ENCODE assay signal across 8 cellular contexts in the genomic region with DNA sequence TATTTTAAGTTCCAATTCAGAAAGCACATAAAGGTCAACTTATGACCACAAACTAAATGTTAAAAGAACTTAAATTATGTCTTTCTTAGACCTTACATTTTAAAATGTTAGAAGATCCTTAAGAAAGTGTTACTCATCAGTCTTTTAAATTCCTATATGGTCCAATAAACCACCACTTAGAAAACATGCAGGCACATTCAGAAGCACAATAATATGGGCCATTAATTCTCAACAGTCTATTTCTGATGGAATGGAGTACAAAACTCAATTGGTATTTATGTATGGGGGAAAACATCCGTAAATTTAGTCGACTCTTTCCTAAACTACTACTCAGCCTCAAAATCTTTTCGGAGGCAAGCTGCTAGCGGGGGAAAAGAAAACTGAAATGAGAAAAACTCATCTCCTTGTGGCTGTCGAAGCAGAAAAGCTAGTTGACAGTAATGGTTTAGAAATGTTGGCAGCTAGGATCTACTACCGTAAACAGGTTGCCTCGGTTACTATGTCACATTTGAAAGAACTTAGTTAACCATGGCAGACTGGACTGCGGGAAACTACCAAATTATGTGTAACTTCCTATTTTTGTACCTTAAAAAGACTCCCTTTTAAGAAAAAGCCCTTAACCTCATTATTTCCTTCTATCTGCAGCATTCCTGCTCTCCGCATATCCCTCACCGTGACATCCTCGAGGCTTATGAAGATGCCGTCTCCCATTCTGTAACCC. TPM values are rescaled to one million over a fixed set of nuclear protein-coding genes. Genes with fewer than 3 reads are reported as not detected.
A peak's percentile ranks its signal among the peaks of the same experiment; 100 is the strongest.
DNase-seq lines count a peak whose midpoint lies in the region; ATAC-seq, FAIRE-seq and TF ChIP-seq lines count a peak whose summit lies in the region.

No MANE protein-coding gene starts in this region.

- peak; percentile 2; the same call in 2 of the 3 replicates for ATAC-seq in GM23338

- no TSS peak for BruUV-seq in endothelial cell of umbilical vein (replicated peaks; lab: Mats Ljungman, UMichigan)

- H2AFZ ChIP-seq in GM23338 (peak overlapping the region; percentile 81; the same call in 1 of the 2 replicates), endothelial cell of umbilical vein (ENCODE audit: low read depth, low read length) (peak overlapping the region; percentile 87)

- no peaks in the 10 kb centered on the region for H3K36me3 Mint-ChIP-seq in GM23338 (ENCODE audit: low read depth)
- peaks cover 4% of the 10 kb centered on the region for H3K36me3 Mint-ChIP-seq in nephron (ENCODE audit: low read depth)

- no peaks in the 10 kb centered on the region for H3K9me1 ChIP-seq in endothelial cell of umbilical vein (replicated peaks; ENCODE audit: control insufficient read depth, extremely low read depth, insufficient read depth, low read length)

- POLR2A ChIA-PET in AG04450 (lab: Yijun Ruan, JAX) (interaction anchor here (0.5 kb wide), 1 partner anchor 1097 kb away, joined by 3 read pairs; no protein-coding TSS in a partner anchor), endothelial cell of umbilical vein (lab: Charles Lee) (no interaction called here)

- no peak for DNase-seq in AG04450 (ENCODE audit: low read depth, low spot score)
- no peak for DNase-seq in GM23338 (ENCODE audit: low spot score)
- peak; percentile 35 for DNase-seq in SKM-1 (lab: John Stamatoyannopoulos, UW; ENCODE audit: unreplicated experiment)
- DNase-seq in endothelial cell of umbilical vein (ENCODE audit: low read depth, low spot score) = no peak
- DNase-seq in NCI-H82 treated with DMSO at 0.1 percent for 48 hours (lab: John Stamatoyannopoulos, UW; ENCODE audit: unreplicated experiment) = no peak
- no peak for DNase-seq in head of caudate nucleus
- DNase-seq in activated CD8-positive, alpha-beta memory T cell treated with anti-CD3 and anti-CD28 coated beads for 24 hours = no peak

- H3K27ac ChIP-seq in AG04450 (ENCODE audit: low read depth, low read length) (peak overlapping the region; percentile 97), GM23338 (ENCODE audit: low read depth) (peak overlapping the region; percentile 91; the same call in 1 of the 2 replicates), endothelial cell of umbilical vein (ENCODE audit: insufficient read depth, low read depth, low read length) (peak overlapping the region; percentile 85)

- peaks cover 11% of the 10 kb centered on the region for H3K4me1 ChIP-seq in GM23338 (ENCODE audit: insufficient read depth)
- H3K4me1 ChIP-seq in endothelial cell of umbilical vein (ENCODE audit: control insufficient read depth, extremely low read depth, insufficient read depth, low read length) = peaks cover 19% of the 10 kb centered on the region

- no peaks in the 10 kb centered on the region for H3K36me3 ChIP-seq in GM23338 (ENCODE audit: insufficient read depth)
- H3K36me3 ChIP-seq in endothelial cell of umbilical vein (ENCODE audit: control insufficient read depth in 2 of 2, extremely low read depth in 1 of 2, insufficient read depth in 2 of 2, low read length in 2 of 2) = no peaks in the 10 kb centered on the region

- H3K4me1 Mint-ChIP-seq in GM23338 (peaks cover 12% of the 10 kb centered on the region), nephron (peaks cover 32% of the 10 kb centered on the region)

- no peaks in the 10 kb centered on the region for H3F3A ChIP-seq in GM23338 (replicated peaks; ENCODE audit: low read depth)

- peak overlapping the region; percentile 94 for H3K27ac Mint-ChIP-seq in GM23338
- peak overlapping the region; percentile 97 to 98 (median 97) for H3K27ac Mint-ChIP-seq in nephron

- H3K27me3 ChIP-seq in AG04450 (ENCODE audit: control insufficient read depth, insufficient read depth, low read length) = no peaks in the 10 kb centered on the region
- peaks cover 5% of the 10 kb centered on the region for H3K27me3 ChIP-seq in GM23338 (ENCODE audit: insufficient read depth)
- H3K27me3 ChIP-seq in endothelial cell of umbilical vein (ENCODE audit: control insufficient read depth in 2 of 2, insufficient read depth in 2 of 2, low read length in 2 of 2) = no peaks in the 10 kb centered on the region

- dilution Hi-C loops in endothelial cell of umbilical vein (cut with MboI; ENCODE audit: extremely low pct_ligation_motif_present, low sequenced_read_pairs) = no loop called here

- H3K27me3 Mint-ChIP-seq in GM23338 (ENCODE audit: insufficient read depth, low read depth, poor library complexity) = peaks cover 6% of the 10 kb centered on the region
- H3K27me3 Mint-ChIP-seq in nephron (ENCODE audit: low read depth) = no peaks in the 10 kb centered on the region

- TF ChIP-seq CTCF in AG04450 (IDR thresholded peaks at IDR 0.05; ENCODE audit: low read depth, low read length) = no peak
- TF ChIP-seq CTCF in GM23338 (conservative IDR thresholded peaks at IDR 0.05; ENCODE audit: low read depth in 2 of 2) = no peak
- no peak for TF ChIP-seq CTCF in endothelial cell of umbilical vein (IDR thresholded peaks at IDR 0.05; ENCODE audit: extremely low read depth in 1 of 2, insufficient read depth in 1 of 2, low read depth in 1 of 2, low read length in 2 of 2)
- TF ChIP-seq CTCF in nephron (IDR thresholded peaks at IDR 0.05; ENCODE audit: unreplicated experiment in 3 of 3) = no peak

- peak overlapping the region; percentile 79 for H3K4me2 ChIP-seq in GM23338
- H3K4me2 ChIP-seq in endothelial cell of umbilical vein (ENCODE audit: insufficient read depth, low read length) = peak overlapping the region; percentile 94

- H3K9me3 ChIP-seq in AG04450 (ENCODE audit: control insufficient read depth, insufficient read depth, low read length) (no peaks in the 10 kb centered on the region; the same call in 1 of the 2 replicates), endothelial cell of umbilical vein (replicated peaks; ENCODE audit: control insufficient read depth, insufficient read depth, low read length) (no peaks in the 10 kb centered on the region)

- H4K20me1 ChIP-seq in GM23338 (replicated peaks; ENCODE audit: insufficient read depth) (no peaks in the 10 kb centered on the region), endothelial cell of umbilical vein (replicated peaks; ENCODE audit: control insufficient read depth, extremely low read depth, insufficient read depth, low read length) (no peaks in the 10 kb centered on the region)

- H3K4me3 ChIP-seq in AG04450 (ENCODE audit: low read depth, low read length) (peak overlapping the region; percentile 76), GM23338 (peak overlapping the region; percentile 79), endothelial cell of umbilical vein (replicated peaks in 1 of 3; ENCODE audit: insufficient read depth in 1 of 3, low read depth in 1 of 3, low read length in 3 of 3) (peak overlapping the region; percentile 60 to 95 (median 92))

- no peaks in the 10 kb centered on the region; the same call in 1 of the 3 replicates for H3K9me3 Mint-ChIP-seq in GM23338
- H3K9me3 Mint-ChIP-seq in nephron = no peaks in the 10 kb centered on the region

- peak overlapping the region; percentile 96 for H3K4me3 Mint-ChIP-seq in GM23338
- peak overlapping the region; percentile 90 to 93 (median 91) for H3K4me3 Mint-ChIP-seq in nephron

- FAIRE-seq in endothelial cell of umbilical vein (lab: Jason Lieb, UNC) = no peak

- TF ChIP-seq POLR2A in endothelial cell of umbilical vein (IDR thresholded peaks at IDR 0.05; ENCODE audit: low read depth, low read length) = no peak

- CTCF ChIA-PET in AG04450 (lab: Charles Lee) = interaction anchor here (0.7 to 2.6 kb wide), 2 partner anchors 14 to 191 kb away, joined by 5 to 9 read pairs; no protein-coding TSS in a partner anchor
- CTCF ChIA-PET in endothelial cell of umbilical vein (lab: Charles Lee) = interaction anchor here (1.5 to 3.3 kb wide), 2 partner anchors 12 to 14 kb away, joined by 4 to 36 read pairs; no protein-coding TSS in a partner anchor

- intact Hi-C loops in endothelial cell of umbilical vein (cut with micrococcal nuclease) = loop anchor here (2.0 to 5.0 kb wide), 2 partner anchors 161 to 517 kb away; a partner anchor contains a TSS
- intact Hi-C loops in head of caudate nucleus (cut with DNase I) = loop anchor here (2.0 to 10.0 kb wide), 5 partner anchors 108 to 1219 kb away; a partner anchor contains a TSS

- H3K9me2 ChIP-seq in GM23338 (ENCODE audit: insufficient read depth) = no peaks in the 10 kb centered on the region

- peaks cover 10% of the 10 kb centered on the region for H3K79me2 ChIP-seq in GM23338 (replicated peaks; ENCODE audit: insufficient read depth)
- H3K79me2 ChIP-seq in endothelial cell of umbilical vein (ENCODE audit: control insufficient read depth, insufficient read depth, low read length) = peaks cover 8% of the 10 kb centered on the region

- peak overlapping the region; percentile 91 for H3K9ac ChIP-seq in endothelial cell of umbilical vein (replicated peaks; ENCODE audit: extremely low read depth, insufficient read depth, low read length)

TF ChIP-seq in GM23338, 12 proteins besides CTCF, POLR2A, EP300 and RAD21 (continues in another document):
- no peak for TF ChIP-seq ZNF114 (CRISPR knock-in tag; IDR thresholded peaks at IDR 0.05)

RNA-seq across cellular contexts. Expression of a gene that starts 1.0 kb away (rescaled TPM):
- polyA plus RNA-seq in AG04450 (2011; rRNA removed) = 26.1 and 33.4 TPM in 2 replicates
- 23.4 and 46.5 TPM in 2 replicates for polyA minus RNA-seq in AG04450 (2011; rRNA and poly(A)+ RNA removed)
- 30.0 and 30.8 TPM in 2 replicates for total RNA-seq in GM23338 (2014; rRNA removed; shearing (Covaris generic))
- polyA plus RNA-seq in GM23338 (2016; fragmentation: Nextera tagmentation; extraction: Ambion mirVana) = 10.7 and 11.7 TPM in 2 replicates
- 12.8 and 16.1 TPM in 2 replicates for total RNA-seq in endothelial cell of umbilical vein
- 7.4 and 7.9 TPM in 2 replicates for polyA plus RNA-seq in endothelial cell of umbilical vein
- polyA plus RNA-seq in endothelial cell of umbilical vein (2011; cell fraction: cytosol; rRNA removed) = 10.0 and 11.1 TPM in 2 replicates
- 12.6 and 15.5 TPM in 2 replicates for polyA plus RNA-seq in endothelial cell of umbilical vein (2011; cell fraction: nucleus; rRNA removed)
- 9.8 and 15.7 TPM in 2 replicates for polyA plus RNA-seq in endothelial cell of umbilical vein (2012)
- polyA minus RNA-seq in endothelial cell of umbilical vein = 39.1 and 40.5 TPM in 2 replicates
- 21.1 TPM for polyA minus RNA-seq in endothelial cell of umbilical vein (2011; cell fraction: cytosol; rRNA and poly(A)+ RNA removed)
- polyA minus RNA-seq in endothelial cell of umbilical vein (2011; cell fraction: nucleus; rRNA and poly(A)+ RNA removed) = 9.7 and 17.6 TPM in 2 replicates

RNA-seq across cellular contexts. Expression of a gene that starts 1.2 kb away (rescaled TPM):
- polyA plus RNA-seq in AG04450 (2011; rRNA removed) (2.9 and 3.6 TPM in 2 replicates), GM23338 (2016; fragmentation: Nextera tagmentation; extraction: Ambion mirVana) (2.3 and 3.6 TPM in 2 replicates), endothelial cell of umbilical vein (0.78 and 1.0 TPM in 2 replicates)
- 1.4 and 2.7 TPM in 2 replicates for polyA minus RNA-seq in AG04450 (2011; rRNA and poly(A)+ RNA removed)
- total RNA-seq in GM23338 (2014; rRNA removed; shearing (Covaris generic)) = 5.7 TPM in 2 replicates
- total RNA-seq in endothelial cell of umbilical vein = 3.6 and 4.3 TPM in 2 replicates
- 1.6 TPM in 2 replicates for polyA plus RNA-seq in endothelial cell of umbilical vein (2011; cell fraction: cytosol; rRNA removed)
- polyA plus RNA-seq in endothelial cell of umbilical vein (2011; cell fraction: nucleus; rRNA removed) = 4.1 and 4.9 TPM in 2 replicates
- 2.5 and 2.9 TPM in 2 replicates for polyA plus RNA-seq in endothelial cell of umbilical vein (2012)
- polyA minus RNA-seq in endothelial cell of umbilical vein = 1.8 and 1.9 TPM in 2 replicates
- 1.1 TPM for polyA minus RNA-seq in endothelial cell of umbilical vein (2011; cell fraction: cytosol; rRNA and poly(A)+ RNA removed)
- 5.7 and 7.1 TPM in 2 replicates for polyA minus RNA-seq in endothelial cell of umbilical vein (2011; cell fraction: nucleus; rRNA and poly(A)+ RNA removed)
